Comparison of ENCODE assay signal across 11 cellular contexts in genomic region chr4:173264960-173265281, GRCh38.
DNase-seq lines count a peak whose midpoint lies in the region; ATAC-seq and TF ChIP-seq lines count a peak whose summit lies in the region.
"Had no signal": no experiment of that assay in that cellular context is flagged by ENCODE, and none has a peak within 500 bp of the region (broad histone marks: within the 10 kb centered on the region; RNA-seq: fewer than 3 reads in every experiment).

No MANE protein-coding gene starts in this region.

- H3K36me3 ChIP-seq in right atrium auricular region (no peaks in the 10 kb centered on the region), MG63 (no peaks in the 10 kb centered on the region), fibroblast of lung (ENCODE audit: control insufficient read depth, insufficient read depth, low read length) (no peaks in the 10 kb centered on the region)
- H3K36me3 ChIP-seq: left lung had no signal

- H3K27ac ChIP-seq in right atrium auricular region (peak overlapping the region in 1 of 2 donors; percentile 41), fibroblast of lung (ENCODE audit: insufficient read depth, low read length) (no peak overlapping the region)
- H3K27ac ChIP-seq: left lung had no signal

- no peaks in the 10 kb centered on the region for H3K79me2 ChIP-seq in fibroblast of lung (ENCODE audit: control insufficient read depth, insufficient read depth, low read length)

- H2AFZ ChIP-seq in fibroblast of lung (ENCODE audit: low read length), result no peak overlapping the region
- H2AFZ ChIP-seq: GM23338 had no signal

- H3K27me3 ChIP-seq in right atrium auricular region (no peaks in the 10 kb centered on the region), MG63 (no peaks in the 10 kb centered on the region), fibroblast of lung (ENCODE audit: control insufficient read depth, insufficient read depth, low read length) (no peaks in the 10 kb centered on the region)
- H3K27me3 ChIP-seq: left lung had no signal

- H3K9me3 ChIP-seq in right atrium auricular region, result no peaks in the 10 kb centered on the region
- no peaks in the 10 kb centered on the region for H3K9me3 ChIP-seq in MG63
- H3K9me3 ChIP-seq in fibroblast of lung (ENCODE audit: control insufficient read depth, insufficient read depth, low read depth, low read length), result no peaks in the 10 kb centered on the region
- H3K9me3 ChIP-seq: left lung had no signal

- no peaks in the 10 kb centered on the region for H4K20me1 ChIP-seq in fibroblast of lung (ENCODE audit: control insufficient read depth, extremely low read depth, insufficient read depth, low read length)

- peak overlapping the region; percentile 38 for H3K4me2 ChIP-seq in fibroblast of lung (ENCODE audit: extremely low read depth, insufficient read depth, low read length)
- H3K4me2 ChIP-seq: GM23338 had no signal

- H3K9ac ChIP-seq in fibroblast of lung (ENCODE audit: insufficient read depth, low read length), result no peak overlapping the region

- TF ChIP-seq POLR2A in erythroblast (IDR thresholded peaks at IDR 0.05; ENCODE audit: low read length), result no peak

- intact Hi-C loops in Right ventricle myocardium inferior (cut with DNase I), result no loop called here

- H3K4me3 ChIP-seq in right atrium auricular region (no peak overlapping the region), MG63 (no peak overlapping the region), fibroblast of lung (replicated peaks in 1 of 4; ENCODE audit: control extremely low read depth in 1 of 4, insufficient read depth in 1 of 4, low read depth in 3 of 4, low read length in 4 of 4) (no peak overlapping the region)
- H3K4me3 ChIP-seq: GM23338, left lung had no signal

- peaks cover 0 to 12% of the 10 kb centered on the region in 2 donors for H3K4me1 ChIP-seq in right atrium auricular region
- peaks cover 6% of the 10 kb centered on the region for H3K4me1 ChIP-seq in fibroblast of lung (ENCODE audit: control insufficient read depth, extremely low read depth, insufficient read depth, low read length)

- TF ChIP-seq CTCF in right atrium auricular region (IDR thresholded peaks at IDR 0.05) (no peak), fibroblast of lung (conservative IDR thresholded peaks at IDR 0.05 in 1 of 2, IDR thresholded peaks at IDR 0.05 in 1 of 2; ENCODE audit: low read depth in 1 of 2, low read length in 2 of 2) (no peak)

- DNase-seq in Right ventricle myocardium inferior (ENCODE audit: missing footprints), result peak; percentile 58
- DNase-seq in right atrium auricular region (ENCODE audit: low spot score), result no peak
- DNase-seq in MG63, result peak; percentile 85
- DNase-seq in fibroblast of lung (ENCODE audit: low read depth in 2 of 2), result no peak
- DNase-seq in epidermal melanocyte (ENCODE audit: insufficient read length, low spot score), result no peak
- DNase-seq in erythroblast (lab: John Stamatoyannopoulos, UW), result no peak
- no peak for DNase-seq in T-helper 1 cell
- DNase-seq in germinal center (ENCODE audit: low spot score), result no peak
- DNase-seq: left lung; stimulated activated CD8-positive, alpha-beta memory T cell treated with anti-CD3 and anti-CD28 coated beads, Interleukin-4, amount 100 ng/mL, for 48 hours had no signal

- peak; percentile 76 for ATAC-seq in Right ventricle myocardium inferior
- ATAC-seq: left lung had no signal

Comparison
In these comparisons a context has a peak if more than half of its experiments do, and no peak if none do; other contexts are left out.
1. DNase-seq: peak in Right ventricle myocardium inferior (single experiment) and MG63 (single experiment); none in right atrium auricular region (single experiment), fibroblast of lung (0 of 2), epidermal melanocyte (single experiment), erythroblast (0 of 2), T-helper 1 cell (0 of 5) and germinal center (single experiment).